In the genomic region with DNA sequence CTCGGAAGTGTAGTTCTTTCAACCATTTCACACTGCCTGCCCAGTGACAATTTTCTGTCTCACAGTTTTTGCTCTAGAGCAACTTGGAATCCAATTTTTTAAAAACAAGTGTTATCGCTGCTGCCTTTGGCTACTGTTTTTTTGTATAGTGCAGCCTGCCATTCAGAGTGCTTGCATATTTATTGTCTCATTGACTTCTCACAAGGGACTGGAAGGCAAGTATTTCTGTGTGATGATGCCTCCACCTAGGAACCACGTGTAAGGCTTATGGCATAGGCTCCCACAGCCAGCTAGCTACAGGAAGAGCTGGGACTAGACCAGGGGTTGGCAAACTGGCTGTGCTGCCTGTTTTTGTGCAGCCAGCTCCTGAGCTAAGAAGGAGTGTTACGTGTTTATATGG, we compare ENCODE assay signal across 8 cellular contexts. TPM values are rescaled to one million over a fixed set of nuclear protein-coding genes. Genes with fewer than 3 reads are reported as not detected.
DNase-seq lines count a peak whose midpoint lies in the region; ATAC-seq, FAIRE-seq and TF ChIP-seq lines count a peak whose summit lies in the region.

No MANE protein-coding gene starts in this region.

- WGBS in esophagus muscularis mucosa: 30% methylated on average over 4 of the region's 4 CpGs

- ATAC-seq in CD4-positive, alpha-beta T cell (ENCODE audit: poor library complexity): no peak
- ATAC-seq in HG02798 (IDR thresholded peaks at IDR 0.05; ENCODE audit: poor library complexity, unreplicated experiment) (no peak), HG02759 (IDR thresholded peaks at IDR 0.05; ENCODE audit: unreplicated experiment) (no peak)

- peaks cover 35% of the 10 kb centered on the region for H3K4me1 Mint-ChIP-seq in CD4-positive, alpha-beta T cell (ENCODE audit: low read depth)

- H3K27me3 Mint-ChIP-seq in CD4-positive, alpha-beta T cell: no peaks in the 10 kb centered on the region

- no peak for TF ChIP-seq CTCF in CD4-positive, alpha-beta T cell (IDR thresholded peaks at IDR 0.05)
- TF ChIP-seq CTCF in esophagus muscularis mucosa (IDR thresholded peaks at IDR 0.05) (no peak), retinal pigment epithelial cell (conservative IDR thresholded peaks at IDR 0.05; ENCODE audit: low read depth, low read length) (no peak)

- H3K27ac Mint-ChIP-seq in CD4-positive, alpha-beta T cell: peak overlapping the region; percentile 92

- no peaks in the 10 kb centered on the region for H3K27me3 ChIP-seq in CD4-positive, alpha-beta T cell (ENCODE audit: control insufficient read depth, insufficient read depth, low read length)
- H3K27me3 ChIP-seq in esophagus muscularis mucosa: no peaks in the 10 kb centered on the region

- no peaks in the 10 kb centered on the region for H3K9me3 ChIP-seq in CD4-positive, alpha-beta T cell (ENCODE audit: control insufficient read depth, low read length)
- H3K9me3 ChIP-seq in esophagus muscularis mucosa: no peaks in the 10 kb centered on the region

- CTCF ChIA-PET in CD4-positive, alpha-beta T cell (lab: Charles Lee): interaction anchor here (0.6 to 1.0 kb wide), 2 partner anchors 62 to 1937 kb away, joined by 3 read pairs; no protein-coding TSS in a partner anchor

- H3K4me3 Mint-ChIP-seq in CD4-positive, alpha-beta T cell: peak overlapping the region; percentile 93

- peaks cover 32% of the 10 kb centered on the region for H3K36me3 Mint-ChIP-seq in CD4-positive, alpha-beta T cell (ENCODE audit: low read depth)

- peaks cover 0 to 26% (median 10%) of the 10 kb centered on the region in 4 donors for H3K36me3 ChIP-seq in esophagus muscularis mucosa

- intact Hi-C loops in CD4-positive, alpha-beta T cell (cut with DNase I, micrococcal nuclease): loop anchor here (2.0 to 10.0 kb wide), 4 partner anchors 58 to 839 kb away; a partner anchor contains a TSS
- intact Hi-C loops in esophagus muscularis mucosa (cut with DNase I): no loop called here

- TF ChIP-seq EP300 in esophagus muscularis mucosa (IDR thresholded peaks at IDR 0.05): no peak

- H3K4me3 ChIP-seq in esophagus muscularis mucosa (peak overlapping the region; percentile 67 to 87 (median 80)), retinal pigment epithelial cell (ENCODE audit: low read length) (peak overlapping the region; percentile 90)

- TF ChIP-seq POLR2A in H54 (IDR thresholded peaks at IDR 0.05; ENCODE audit: low read depth, low read length) (no peak), esophagus muscularis mucosa (IDR thresholded peaks at IDR 0.05; ENCODE audit: low read depth) (no peak)

- H3K27ac ChIP-seq in CD4-positive, alpha-beta T cell (ENCODE audit: low read depth, low read length): no peak overlapping the region
- no peak overlapping the region for H3K27ac ChIP-seq in esophagus muscularis mucosa (replicated peaks in 1 of 4)

- POLR2A ChIA-PET in CD4-positive, alpha-beta T cell (lab: Charles Lee): interaction anchor here (1.1 kb wide), 1 partner anchor 59 kb away, joined by 4 read pairs; a partner anchor contains a TSS

- H3K4me1 ChIP-seq in esophagus muscularis mucosa: peaks cover 15 to 20% (median 17%) of the 10 kb centered on the region in 4 donors

- no peak for FAIRE-seq in H54 (lab: Jason Lieb, UNC)

- in situ Hi-C loops in SK-MEL-5 (cut with HindIII; ENCODE audit: low pct_unique_long_range_greater_than_20kb, low sequenced_read_pairs): no loop called here

- H3K9me3 Mint-ChIP-seq in CD4-positive, alpha-beta T cell: no peaks in the 10 kb centered on the region

- no peak for DNase-seq in CD4-positive, alpha-beta T cell
- peak; percentile 12 for DNase-seq in H54 (ENCODE audit: insufficient read length, low spot score)
- DNase-seq in SK-MEL-5 (ENCODE audit: low read depth, low spot score): peak; percentile 33
- no peak for DNase-seq in esophagus muscularis mucosa (ENCODE audit: extremely low spot score)
- no peak for DNase-seq in retinal pigment epithelial cell (ENCODE audit: low read depth)
- DNase-seq in NCI-H345 treated with DMSO at 0.1 percent for 48 hours (lab: John Stamatoyannopoulos, UW; ENCODE audit: unreplicated experiment): no peak

RNA-seq across cellular contexts. Expression of a gene that starts 0.9 kb away (rescaled TPM):
- total RNA-seq in CD4-positive, alpha-beta T cell: 1 to 10 TPM; 1.1 to 1.5 TPM
- 20.9 and 24.2 TPM in 2 replicates for total RNA-seq in SK-MEL-5 (2014; rRNA removed; shearing (Covaris generic))
- polyA plus RNA-seq in SK-MEL-5 (2015; cell fraction: cytosol; rRNA removed): 12.2 and 12.5 TPM in 2 replicates
- 48.9 and 58.4 TPM in 2 replicates for polyA plus RNA-seq in SK-MEL-5 (2015; cell fraction: nucleus; rRNA removed)
- total RNA-seq in esophagus muscularis mucosa: under 1 TPM; 0.45 to 0.83 (median 0.64) TPM

RNA-seq across cellular contexts. Expression of a gene that starts 1.0 kb away (rescaled TPM):
- 1 to 10 TPM; 9.4 to 9.6 TPM for total RNA-seq in CD4-positive, alpha-beta T cell
- 64.9 and 71.1 TPM in 2 replicates for total RNA-seq in SK-MEL-5 (2014; rRNA removed; shearing (Covaris generic))
- polyA plus RNA-seq in SK-MEL-5 (2015; cell fraction: cytosol; rRNA removed): 47.0 and 48.8 TPM in 2 replicates
- polyA plus RNA-seq in SK-MEL-5 (2015; cell fraction: nucleus; rRNA removed): 41.7 and 50.3 TPM in 2 replicates
- total RNA-seq in esophagus muscularis mucosa: 10 to 100 TPM in 3 of 4 donors, 1 to 10 TPM in 1; 9.9 to 23.3 (median 15.4) TPM

RNA-seq across cellular contexts. Expression of a gene that starts 59.1 kb away (rescaled TPM):
- 10 to 100 TPM; 16.9 to 20.3 TPM for total RNA-seq in CD4-positive, alpha-beta T cell
- 57.3 and 57.6 TPM in 2 replicates for total RNA-seq in SK-MEL-5 (2014; rRNA removed; shearing (Covaris generic))
- 30.4 and 35.5 TPM in 2 replicates for polyA plus RNA-seq in SK-MEL-5 (2015; cell fraction: cytosol; rRNA removed)
- polyA plus RNA-seq in SK-MEL-5 (2015; cell fraction: nucleus; rRNA removed): 14.2 and 29.5 TPM in 2 replicates
- total RNA-seq in esophagus muscularis mucosa: 100 to 1,000 TPM in 1 of 4 donors, 10 to 100 TPM in 3; 85.7 to 101 (median 86.8) TPM

Comparison
In these comparisons a context has a peak if more than half of its experiments do, and no peak if none do; other contexts are left out.
1. DNase-seq: peak in H54 (single experiment) and SK-MEL-5 (single experiment); none in CD4-positive, alpha-beta T cell (0 of 10), esophagus muscularis mucosa (single experiment), retinal pigment epithelial cell (single experiment) and NCI-H345 treated with DMSO at 0.1 percent for 48 hours (single experiment).